ENCODE assay signal across 34 cellular contexts in genomic region chr7:42460148-42460547, GRCh38.
"Had no signal": no experiment of that assay in that cellular context is flagged by ENCODE, and none has a peak within 500 bp of the region (broad histone marks: within the 10 kb centered on the region; RNA-seq: fewer than 3 reads in every experiment).

No MANE protein-coding gene starts in this region.

- DNase-seq: Karpas-422, Kasumi-1, KG1, MG63, MM.1S, MV-4-11, NCI-H1048, NCI-H1092, NCI-H1092 treated with DMSO at 0.1 percent for 48 hours, NCI-H1105, NCI-H1105 treated with DMSO at 0.1 percent for 48 hours, NCI-H1417, NCI-H1417 treated with DMSO at 0.1 percent for 48 hours, NCI-H1436, NCI-H1436 treated with DMSO at 0.1 percent for 48 hours, NCI-H146, NCI-H1694, NCI-H1694 treated with DMSO at 0.1 percent for 48 hours, NCI-H187, NCI-H187 treated with DMSO at 0.1 percent for 48 hours, NCI-H1930, NCI-H2029, NCI-H2029 treated with DMSO at 0.1 percent for 48 hours, NCI-H2081, NCI-H2081 treated with DMSO at 0.1 percent for 48 hours, NCI-H2171, NCI-H2171 treated with DMSO at 0.1 percent for 48 hours, NCI-H2227 treated with DMSO at 0.1 percent for 48 hours, NCI-H226, NCI-H345, NCI-H446, NCI-H446 treated with DMSO at 0.1 percent for 48 hours, NCI-H510A had no signal

- H3K4me3 ChIP-seq: MG63 had no signal

- H3K27ac ChIP-seq: KMS-11 had no signal

- H3K36me3 ChIP-seq: MG63 had no signal

- H3K27me3 ChIP-seq: MG63 had no signal

- H3K4me2 ChIP-seq: KMS-11 had no signal

- H3K9ac ChIP-seq: KMS-11 had no signal
